ENCODE assay signal across 12 cellular contexts in genomic region chr20:38581013-38581412, GRCh38. TPM values are rescaled to one million over a fixed set of nuclear protein-coding genes. Genes with fewer than 3 reads are reported as not detected.
DNase-seq lines count a peak whose midpoint lies in the region; ATAC-seq and TF ChIP-seq lines count a peak whose summit lies in the region.
"Had no signal": no experiment of that assay in that cellular context is flagged by ENCODE, and none has a peak within 500 bp of the region (broad histone marks: within the 10 kb centered on the region; RNA-seq: fewer than 3 reads in every experiment).

Gene ADIG (plus strand): TSS chr20:38581197. CDS start chr20:38581251, 54 bp downstream.

- no peak for TF ChIP-seq POLR2A in NB4 (IDR thresholded peaks at IDR 0.05; ENCODE audit: extremely low read depth, insufficient read length)

- peaks cover 38% of the 10 kb centered on the region for H3K4me1 ChIP-seq in BLaER1

- no peak for TF ChIP-seq CTCF in NB4 (IDR thresholded peaks at IDR 0.05; ENCODE audit: low read depth, low read length)
- TF ChIP-seq CTCF in dorsolateral prefrontal cortex (IDR thresholded peaks at IDR 0.05 in 54 of 56, conservative IDR thresholded peaks at IDR 0.05 in 2 of 56; ENCODE audit: low read depth in 1 of 56, partially characterized antibody in 56 of 56): peak in 11 of 56 donors; percentile 6 to 41 (median 23)
- TF ChIP-seq CTCF in natural killer cell (IDR thresholded peaks at IDR 0.05): no peak
- TF ChIP-seq CTCF in omental fat pad (IDR thresholded peaks at IDR 0.05): no peak

- H3K27ac ChIP-seq in BLaER1: peak within 1 kb of the TSS; percentile 52
- H3K27ac ChIP-seq in dorsolateral prefrontal cortex: peak within 1 kb of the TSS in 15 of 59 donors; percentile 0 to 62 (median 29)
- H3K27ac ChIP-seq: cardiac muscle cell had no signal

- peak; percentile 20 for DNase-seq in NB4 (ENCODE audit: low read depth)
- peak in 9 of 10 donors; percentile 39 to 76 (median 70) for DNase-seq in dorsolateral prefrontal cortex
- peak; percentile 12 for DNase-seq in middle frontal gyrus (ENCODE audit: extremely low spot score, low spot score)
- no peak for DNase-seq in natural killer cell
- no peak for DNase-seq in NCI-H510A (lab: John Stamatoyannopoulos, UW)
- DNase-seq in omental fat pad (ENCODE audit: low spot score): no peak
- no peak for DNase-seq in NCI-H510A treated with DMSO at 0.1 percent for 48 hours (lab: John Stamatoyannopoulos, UW)
- DNase-seq: activated CD4-positive, alpha-beta memory T cell treated with anti-CD3 and anti-CD28 coated beads, Interleukin-2, amount 10 ng/mL, durations not matched to agents 7 days and 5 days; NCI-H1092; stimulated activated CD4-positive, alpha-beta T cell treated with anti-CD3 and anti-CD28 coated beads, Interleukin-2, amount 100 ng/mL, for 24 hours had no signal

- H3K9me3 Mint-ChIP-seq in natural killer cell: no peaks in the 10 kb centered on the region
- H3K9me3 Mint-ChIP-seq: activated CD4-positive, alpha-beta memory T cell treated with anti-CD3 and anti-CD28 coated beads, Interleukin-2, amount 10 ng/mL, durations not matched to agents 7 days and 5 days had no signal

- H3K4me3 Mint-ChIP-seq in natural killer cell: no peak within 1 kb of the TSS
- H3K4me3 Mint-ChIP-seq: activated CD4-positive, alpha-beta memory T cell treated with anti-CD3 and anti-CD28 coated beads, Interleukin-2, amount 10 ng/mL, durations not matched to agents 7 days and 5 days had no signal

- no peaks in the 10 kb centered on the region for H3K27me3 Mint-ChIP-seq in natural killer cell (ENCODE audit: low read depth in 2 of 2)

- intact Hi-C loops in dorsolateral prefrontal cortex (cut with DNase I) (loop anchor here in 1 of 2 donors (10.0 kb wide), 1 partner anchor 64 kb away; no protein-coding TSS in a partner anchor), natural killer cell (cut with micrococcal nuclease) (no loop called here)

- H3K9ac ChIP-seq in BLaER1: peak within 1 kb of the TSS; percentile 2; the same call in 1 of the 2 replicates

- H3K36me3 ChIP-seq in BLaER1: peaks cover 14% of the 10 kb centered on the region

- no peaks in the 10 kb centered on the region for H4K20me1 ChIP-seq in BLaER1

- peak within 1 kb of the TSS; percentile 58 for H3K4me2 ChIP-seq in BLaER1

- H3K27me3 ChIP-seq in BLaER1 (no peaks in the 10 kb centered on the region), dorsolateral prefrontal cortex (no peaks in the 10 kb centered on the region)
- H3K27me3 ChIP-seq: cardiac muscle cell had no signal

- H3K27ac Mint-ChIP-seq in natural killer cell: no peak within 1 kb of the TSS
- H3K27ac Mint-ChIP-seq: activated CD4-positive, alpha-beta memory T cell treated with anti-CD3 and anti-CD28 coated beads, Interleukin-2, amount 10 ng/mL, durations not matched to agents 7 days and 5 days had no signal

- no peak within 1 kb of the TSS for H3K4me3 ChIP-seq in BLaER1
- no peak within 1 kb of the TSS for H3K4me3 ChIP-seq in NB4 (ENCODE audit: low read depth, low read length)
- no peak within 1 kb of the TSS for H3K4me3 ChIP-seq in dorsolateral prefrontal cortex
- H3K4me3 ChIP-seq: cardiac muscle cell had no signal

- H3K36me3 Mint-ChIP-seq in natural killer cell: peaks cover 9% of the 10 kb centered on the region

- H3K9me3 ChIP-seq in BLaER1: no peaks in the 10 kb centered on the region

- peaks cover 0 to 6% of the 10 kb centered on the region in 2 donors for H3K4me1 Mint-ChIP-seq in natural killer cell
- H3K4me1 Mint-ChIP-seq: activated CD4-positive, alpha-beta memory T cell treated with anti-CD3 and anti-CD28 coated beads, Interleukin-2, amount 10 ng/mL, durations not matched to agents 7 days and 5 days had no signal

- ATAC-seq in natural killer cell (no peak), omental fat pad (ENCODE audit: low FRiP score) (no peak)

RNA-seq across cellular contexts. Expression of gene ADIG, which starts in this region (rescaled TPM):
- 1 to 10 TPM in 6 of 120 experiments, under 1 TPM in 3, not detected in 111; 0.74 to 2.0 (median 1.3) TPM for total RNA-seq in dorsolateral prefrontal cortex
- not detected for total RNA-seq in natural killer cell
- not detected for total RNA-seq in omental fat pad
- total RNA-seq: activated CD4-positive, alpha-beta memory T cell treated with anti-CD3 and anti-CD28 coated beads, Interleukin-2, amount 10 ng/mL, durations not matched to agents 7 days and 5 days; cardiac muscle cell had no signal

Comparison
In these comparisons a context has a peak if more than half of its experiments do, and no peak if none do; other contexts are left out.
1. DNase-seq: peak in NB4 (single experiment), dorsolateral prefrontal cortex (9 of 10) and middle frontal gyrus (single experiment); none in natural killer cell (single experiment), NCI-H510A (single experiment), omental fat pad (single experiment) and NCI-H510A treated with DMSO at 0.1 percent for 48 hours (single experiment).